Comparison of ENCODE assay signal across 25 cellular contexts in the genomic region with DNA sequence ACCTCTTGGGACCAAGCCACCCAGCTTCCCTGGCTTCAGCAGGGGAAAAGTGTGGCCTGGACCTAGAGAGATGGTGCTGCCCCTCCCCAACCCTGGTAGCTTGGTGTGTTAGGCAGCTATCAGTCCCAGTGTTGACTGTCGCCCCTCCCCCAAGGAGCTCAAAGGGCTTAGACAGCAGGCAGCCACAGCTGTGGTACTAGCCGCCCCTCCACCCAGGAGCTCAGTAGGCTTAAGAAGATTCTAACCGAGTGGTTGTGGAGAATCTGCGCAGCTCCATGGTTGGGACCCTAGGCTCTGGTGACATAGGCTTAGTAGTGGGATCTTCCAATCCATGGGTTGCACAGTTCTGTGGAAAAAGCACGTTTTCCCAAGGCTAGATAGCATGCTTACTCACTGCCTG.
DNase-seq lines count a peak whose midpoint lies in the region; ATAC-seq, FAIRE-seq and TF ChIP-seq lines count a peak whose summit lies in the region.
"Had no signal": no experiment of that assay in that cellular context is flagged by ENCODE, and none has a peak within 500 bp of the region (broad histone marks: within the 10 kb centered on the region; RNA-seq: fewer than 3 reads in every experiment).

No MANE protein-coding gene starts in this region.

- BruUV-seq in PC-3 (replicated peaks; lab: Mats Ljungman, UMichigan): no TSS peak

- CTCF ChIA-PET in PC-3 (lab: Charles Lee): no interaction called here

- H3K9ac ChIP-seq in kidney (ENCODE audit: low read length in 2 of 2): no peak overlapping the region
- H3K9ac ChIP-seq in Karpas-422 (ENCODE audit: low read length): no peak overlapping the region
- H3K9ac ChIP-seq in PC-3 (ENCODE audit: low read length): no peak overlapping the region
- H3K9ac ChIP-seq: BLaER1 had no signal

- no peak for TF ChIP-seq CTCF in right atrium auricular region (IDR thresholded peaks at IDR 0.05)
- no peak for TF ChIP-seq CTCF in WERI-Rb-1 (IDR thresholded peaks at IDR 0.05; ENCODE audit: low read depth, low read length)
- no peak for TF ChIP-seq CTCF in kidney (IDR thresholded peaks at IDR 0.05; ENCODE audit: borderline replicate concordance, extremely low read depth, insufficient read depth)
- TF ChIP-seq CTCF in spleen (IDR thresholded peaks at IDR 0.05 in 8 of 11, conservative IDR thresholded peaks at IDR 0.05 in 3 of 11): no peak
- no peak for TF ChIP-seq CTCF in PC-3 (conservative IDR thresholded peaks at IDR 0.05; ENCODE audit: low read depth, low read length)

- H3K79me2 ChIP-seq in Karpas-422 (ENCODE audit: low read length): no peaks in the 10 kb centered on the region
- H3K79me2 ChIP-seq in PC-3 (ENCODE audit: low read length): no peaks in the 10 kb centered on the region

- H3K4me2 ChIP-seq in Karpas-422 (ENCODE audit: low read depth, low read length, poor library complexity, severe bottlenecking): no peak overlapping the region
- H3K4me2 ChIP-seq in PC-3 (ENCODE audit: low read length): no peak overlapping the region
- H3K4me2 ChIP-seq: BLaER1 had no signal

- no peak overlapping the region for H3K27ac ChIP-seq in right atrium auricular region
- H3K27ac ChIP-seq in WERI-Rb-1: no peak overlapping the region
- no peak overlapping the region for H3K27ac ChIP-seq in kidney (ENCODE audit: low read depth in 2 of 2, low read length in 2 of 2)
- H3K27ac ChIP-seq in spleen: no peak overlapping the region
- no peak overlapping the region for H3K27ac ChIP-seq in Karpas-422 (ENCODE audit: low read length)
- H3K27ac ChIP-seq in PC-3 (ENCODE audit: low read length): no peak overlapping the region
- H3K27ac ChIP-seq: BLaER1 had no signal

- H3F3A ChIP-seq in PC-3 (ENCODE audit: low read length, unreplicated experiment): no peaks in the 10 kb centered on the region

- H4K20me1 ChIP-seq in Karpas-422 (ENCODE audit: insufficient read depth, low read depth, low read length) (no peaks in the 10 kb centered on the region), PC-3 (ENCODE audit: low read length) (no peaks in the 10 kb centered on the region)
- H4K20me1 ChIP-seq: BLaER1 had no signal

- no peak for FAIRE-seq in kidney (lab: Jason Lieb, UNC)
- FAIRE-seq: A204.1, GM12878, GM19239 had no signal

- no peak for ATAC-seq in Right ventricle myocardium inferior
- ATAC-seq in PC-3: no peak
- ATAC-seq: GM12878 had no signal

- H3K9me3 ChIP-seq in right atrium auricular region (peaks cover 0 to 13% of the 10 kb centered on the region in 2 donors), WERI-Rb-1 (ENCODE audit: severe bottlenecking) (no peaks in the 10 kb centered on the region), kidney (ENCODE audit: control insufficient read depth in 1 of 2, low read length in 2 of 2) (peaks cover 3% of the 10 kb centered on the region in 2 donors), spleen (peaks cover 0 to 76% (median 44%) of the 10 kb centered on the region in 8 donors), Karpas-422 (ENCODE audit: low read length) (peaks cover 38% of the 10 kb centered on the region), PC-3 (ENCODE audit: low read length) (no peaks in the 10 kb centered on the region), MG63 (no peaks in the 10 kb centered on the region; the same call in 1 of the 2 replicates)
- H3K9me3 ChIP-seq: BE2C, BLaER1 had no signal

- no peaks in the 10 kb centered on the region for H3K36me3 ChIP-seq in right atrium auricular region
- H3K36me3 ChIP-seq in WERI-Rb-1: no peaks in the 10 kb centered on the region
- H3K36me3 ChIP-seq in kidney (ENCODE audit: control insufficient read depth in 1 of 2, insufficient read depth in 2 of 2, low read length in 2 of 2): no peaks in the 10 kb centered on the region
- no peaks in the 10 kb centered on the region for H3K36me3 ChIP-seq in spleen
- no peaks in the 10 kb centered on the region for H3K36me3 ChIP-seq in Karpas-422 (ENCODE audit: insufficient read depth, low read length)
- no peaks in the 10 kb centered on the region for H3K36me3 ChIP-seq in PC-3 (ENCODE audit: low read depth, low read length)
- no peaks in the 10 kb centered on the region for H3K36me3 ChIP-seq in MG63
- H3K36me3 ChIP-seq: BE2C, BLaER1 had no signal

- DNase-seq in Right ventricle myocardium inferior (ENCODE audit: missing footprints) (peak; percentile 63), right atrium auricular region (ENCODE audit: low spot score) (no peak), WERI-Rb-1 (peak; percentile 27), kidney (peak; percentile 30), spleen (peak; percentile 54), Karpas-422 (no peak), PC-3 (no peak), MG63 (no peak)
- DNase-seq: 8988T; ACHN; BE2C; C1 segment of cervical spinal cord; CD4-positive, CD25-positive, alpha-beta regulatory T cell; COR-L47; DMS 273 treated with DMSO at 0.1 percent for 48 hours; DMS153; DMS53; DMS79; DND-41; EL; GDM1 had no signal

- H2AFZ ChIP-seq in Karpas-422 (ENCODE audit: low read length) (no peak overlapping the region), PC-3 (ENCODE audit: low read length) (no peak overlapping the region)

- H3K4me1 ChIP-seq in right atrium auricular region (no peaks in the 10 kb centered on the region), kidney (ENCODE audit: control insufficient read depth in 1 of 2, insufficient read depth in 1 of 2, low read depth in 1 of 2, low read length in 2 of 2) (no peaks in the 10 kb centered on the region), spleen (no peaks in the 10 kb centered on the region), Karpas-422 (ENCODE audit: low read length) (no peaks in the 10 kb centered on the region), PC-3 (ENCODE audit: insufficient read depth, low read length) (no peaks in the 10 kb centered on the region)
- H3K4me1 ChIP-seq: BE2C, BLaER1 had no signal

- no peaks in the 10 kb centered on the region for H3K27me3 ChIP-seq in right atrium auricular region
- H3K27me3 ChIP-seq in WERI-Rb-1 (ENCODE audit: insufficient read depth, low read depth, severe bottlenecking): no peaks in the 10 kb centered on the region
- H3K27me3 ChIP-seq in spleen (replicated peaks in 1 of 7): no peaks in the 10 kb centered on the region
- H3K27me3 ChIP-seq in Karpas-422 (ENCODE audit: low read length): no peaks in the 10 kb centered on the region
- no peaks in the 10 kb centered on the region for H3K27me3 ChIP-seq in PC-3 (ENCODE audit: low read length)
- no peaks in the 10 kb centered on the region for H3K27me3 ChIP-seq in MG63
- H3K27me3 ChIP-seq: BE2C, BLaER1 had no signal

- WGBS in spleen, 5 donors: 76 to 90% (median 85%) methylated on average over 5 of the region's 5 CpGs

- POLR2A ChIA-PET in PC-3 (lab: Charles Lee; ENCODE audit: unreplicated experiment): no interaction called here

- TF ChIP-seq POLR2A in spleen (IDR thresholded peaks at IDR 0.05): no peak

- H3K9me2 ChIP-seq in Karpas-422 (replicated peaks; ENCODE audit: insufficient read depth, low read length): no peaks in the 10 kb centered on the region
- no peaks in the 10 kb centered on the region for H3K9me2 ChIP-seq in PC-3 (replicated peaks; ENCODE audit: low read length)

- intact Hi-C loops in Right ventricle myocardium inferior (cut with DNase I) (no loop called here), kidney (cut with DNase I) (no loop called here), spleen (cut with DNase I; ENCODE audit: low total_unique reads) (no loop called here), PC-3 (cut with micrococcal nuclease) (no loop called here)

- H3K4me3 ChIP-seq in right atrium auricular region (no peak overlapping the region), WERI-Rb-1 (ENCODE audit: low read depth, low read length) (no peak overlapping the region), kidney (ENCODE audit: low read length in 2 of 2) (no peak overlapping the region), spleen (no peak overlapping the region), Karpas-422 (ENCODE audit: low read length) (no peak overlapping the region), PC-3 (ENCODE audit: low read length) (no peak overlapping the region), MG63 (no peak overlapping the region)
- H3K4me3 ChIP-seq: BLaER1, GM12878 had no signal

Comparison
In these comparisons a context has a peak if more than half of its experiments do, and no peak if none do; other contexts are left out.
1. DNase-seq: peak in Right ventricle myocardium inferior (single experiment), WERI-Rb-1 (single experiment), kidney (single experiment) and spleen (single experiment); none in right atrium auricular region (single experiment), Karpas-422 (single experiment), PC-3 (single experiment) and MG63 (single experiment).